Comparison of ENCODE assay signal across 2 cellular contexts in genomic region chr21:28261291-28261690, GRCh38.
TF ChIP-seq lines count a peak whose summit lies in the region.

No MANE protein-coding gene starts in this region.

TF ChIP-seq in SK-N-SH, 30 proteins besides CTCF, POLR2A, EP300 and RAD21 (continued from another document):
- TF ChIP-seq TAF1 (IDR thresholded peaks at IDR 0.05; ENCODE audit: borderline replicate concordance, low read depth, low read length) (no peak), REST (IDR thresholded peaks at IDR 0.05; ENCODE audit: low read depth, low read length) (no peak)

TF ChIP-seq in SK-N-SH treated with all-trans-retinoic acid at 6 μM for 48 hours, 23 proteins besides CTCF, POLR2A, EP300 and RAD21 (continued from another document):
- no peak for TF ChIP-seq POU6F1 (CRISPR knock-in tag; IDR thresholded peaks at IDR 0.05; ENCODE audit: borderline replicate concordance, low read depth)
- TF ChIP-seq SNAI2 (CRISPR knock-in tag; IDR thresholded peaks at IDR 0.05): no peak
- TF ChIP-seq ZNF8 (CRISPR knock-in tag; IDR thresholded peaks at IDR 0.05): no peak
- TF ChIP-seq RARB (CRISPR knock-in tag; IDR thresholded peaks at IDR 0.05): no peak
- TF ChIP-seq TOX (CRISPR knock-in tag; IDR thresholded peaks at IDR 0.05; ENCODE audit: borderline replicate concordance): no peak
- TF ChIP-seq OSR1 (CRISPR knock-in tag; IDR thresholded peaks at IDR 0.05): no peak
- no peak for TF ChIP-seq ESRRG (CRISPR knock-in tag; IDR thresholded peaks at IDR 0.05)
- no peak for TF ChIP-seq ZNF565 (CRISPR knock-in tag; conservative IDR thresholded peaks at IDR 0.05; ENCODE audit: low read depth)
